ENCODE assay signal across 11 cellular contexts in the genomic region with DNA sequence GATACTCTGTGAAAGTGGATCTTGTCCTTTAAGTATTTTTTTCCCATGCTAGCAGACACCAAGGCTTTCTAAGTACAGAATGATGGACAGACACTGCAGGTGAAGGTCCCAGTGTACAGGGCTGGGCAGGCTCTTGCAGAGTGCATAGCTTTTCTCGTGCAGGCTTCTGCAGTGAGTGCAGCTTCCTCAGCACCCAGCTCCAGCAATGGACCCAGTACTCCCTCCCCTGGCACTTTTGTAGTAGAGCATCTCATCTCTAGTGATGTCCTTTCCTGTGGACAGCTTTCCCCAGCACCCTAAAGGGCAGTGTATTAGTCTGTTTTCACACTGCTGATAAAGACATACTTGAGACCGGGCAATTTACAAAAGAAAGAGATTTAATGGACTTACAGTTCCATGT.
DNase-seq lines count a peak whose midpoint lies in the region; ATAC-seq and TF ChIP-seq lines count a peak whose summit lies in the region.
"Had no signal": no experiment of that assay in that cellular context is flagged by ENCODE, and none has a peak within 500 bp of the region (broad histone marks: within the 10 kb centered on the region; RNA-seq: fewer than 3 reads in every experiment).

No MANE protein-coding gene starts in this region.

- H3K36me3 ChIP-seq in HEK293 (ENCODE audit: control insufficient read depth in 2 of 2, insufficient read depth in 1 of 2, low read length in 2 of 2) (no peaks in the 10 kb centered on the region), SK-N-SH (replicated peaks in 1 of 2; ENCODE audit: control insufficient read depth in 1 of 2, insufficient read depth in 2 of 2, low read length in 1 of 2) (no peaks in the 10 kb centered on the region)

- no peak overlapping the region for H2AFZ ChIP-seq in SK-N-SH (ENCODE audit: low read depth)

- no peaks in the 10 kb centered on the region for H3K9me2 ChIP-seq in SK-N-SH

- H3K9ac ChIP-seq in SK-N-SH: no peak overlapping the region

- intact Hi-C loops in activated T-helper 2 cell treated with anti-CD3 and anti-CD28 coated beads, Interferon-gamma antibody, Interleukin-2, Interleukin-4, amounts not matched to agents 10 μg/mL and 5 μg/mL and 100 μg/mL, durations not matched to agents 14 hours and 24 hours and 36 hours (cut with micrococcal nuclease): no loop called here
- intact Hi-C loops in posterior vena cava (cut with DNase I): no loop called here

- H3K27ac Mint-ChIP-seq in activated T-helper 2 cell treated with anti-CD3 and anti-CD28 coated beads, Interferon-gamma antibody, Interleukin-2, Interleukin-4, amounts not matched to agents 10 μg/mL and 5 μg/mL and 100 μg/mL, durations not matched to agents 14 hours and 24 hours and 36 hours: no peak overlapping the region
- H3K27ac Mint-ChIP-seq: activated CD8-positive, alpha-beta memory T cell treated with anti-CD3 and anti-CD28 coated beads, Interleukin-2, amount 10 ng/mL, durations not matched to agents 7 days and 5 days had no signal

- H3F3A ChIP-seq in SK-N-SH (replicated peaks; ENCODE audit: insufficient read depth): no peaks in the 10 kb centered on the region

- ATAC-seq in HG02884 (IDR thresholded peaks at IDR 0.05; ENCODE audit: unreplicated experiment) (no peak), GM21381 (IDR thresholded peaks at IDR 0.05; ENCODE audit: unreplicated experiment) (no peak)
- ATAC-seq: activated CD8-positive, alpha-beta memory T cell treated with anti-CD3 and anti-CD28 coated beads, Interleukin-2, amount 10 ng/mL, durations not matched to agents 7 days and 5 days had no signal

- H3K4me3 Mint-ChIP-seq in activated T-helper 2 cell treated with anti-CD3 and anti-CD28 coated beads, Interferon-gamma antibody, Interleukin-2, Interleukin-4, amounts not matched to agents 10 μg/mL and 5 μg/mL and 100 μg/mL, durations not matched to agents 14 hours and 24 hours and 36 hours (ENCODE audit: low read depth): no peak overlapping the region
- H3K4me3 Mint-ChIP-seq: activated CD8-positive, alpha-beta memory T cell treated with anti-CD3 and anti-CD28 coated beads, Interleukin-2, amount 10 ng/mL, durations not matched to agents 7 days and 5 days; central memory CD8-positive, alpha-beta T cell had no signal

- no peaks in the 10 kb centered on the region for H3K36me3 Mint-ChIP-seq in activated T-helper 2 cell treated with anti-CD3 and anti-CD28 coated beads, Interferon-gamma antibody, Interleukin-2, Interleukin-4, amounts not matched to agents 10 μg/mL and 5 μg/mL and 100 μg/mL, durations not matched to agents 14 hours and 24 hours and 36 hours (ENCODE audit: low read depth)
- H3K36me3 Mint-ChIP-seq: activated CD8-positive, alpha-beta memory T cell treated with anti-CD3 and anti-CD28 coated beads, Interleukin-2, amount 10 ng/mL, durations not matched to agents 7 days and 5 days had no signal

- POLR2A ChIA-PET in HEK293 (lab: Yijun Ruan, JAX) (no interaction called here), SK-N-SH (lab: Yijun Ruan, JAX) (interaction anchor here (0.5 kb wide), 1 partner anchor 34 kb away, joined by 3 read pairs; no protein-coding TSS in a partner anchor)

- H3K4me1 ChIP-seq in HEK293 (ENCODE audit: control insufficient read depth, insufficient read depth, low read length): no peaks in the 10 kb centered on the region
- H3K4me1 ChIP-seq in SK-N-SH (ENCODE audit: control insufficient read depth in 1 of 2, insufficient read depth in 2 of 2, low read depth in 1 of 2, low read length in 1 of 2): no peaks in the 10 kb centered on the region

- TF ChIP-seq EP300 in SK-N-SH (IDR thresholded peaks at IDR 0.05; ENCODE audit: borderline replicate concordance in 1 of 2, low read depth in 1 of 2, low read length in 1 of 2): no peak

- CTCF ChIA-PET in HEK293 (lab: Yijun Ruan, JAX) (interaction anchor here (0.8 to 1.0 kb wide), 3 partner anchors 8 to 331 kb away, joined by 3 to 4 read pairs (median 3); no protein-coding TSS in a partner anchor), SK-N-SH (lab: Yijun Ruan, JAX) (interaction anchor here (1.4 to 3.9 kb wide), 2 partner anchors 9 to 42 kb away, joined by 4 to 19 read pairs; no protein-coding TSS in a partner anchor)

- H3K27me3 ChIP-seq in SK-N-SH (ENCODE audit: insufficient read depth): no peaks in the 10 kb centered on the region

- H3K27me3 Mint-ChIP-seq in activated T-helper 2 cell treated with anti-CD3 and anti-CD28 coated beads, Interferon-gamma antibody, Interleukin-2, Interleukin-4, amounts not matched to agents 10 μg/mL and 5 μg/mL and 100 μg/mL, durations not matched to agents 14 hours and 24 hours and 36 hours (ENCODE audit: low read depth): no peaks in the 10 kb centered on the region
- H3K27me3 Mint-ChIP-seq: activated CD8-positive, alpha-beta memory T cell treated with anti-CD3 and anti-CD28 coated beads, Interleukin-2, amount 10 ng/mL, durations not matched to agents 7 days and 5 days; central memory CD8-positive, alpha-beta T cell had no signal

- TF ChIP-seq RAD21 in SK-N-SH (IDR thresholded peaks at IDR 0.05; ENCODE audit: low read length): peak; percentile 40

- H3K9me3 ChIP-seq in HEK293 (ENCODE audit: control insufficient read depth, insufficient read depth, low read depth, low read length) (no peaks in the 10 kb centered on the region; the same call in 1 of the 2 replicates), SK-N-SH (peaks cover 11% of the 10 kb centered on the region; the same call in 1 of the 2 replicates)

- no peak overlapping the region for H3K27ac ChIP-seq in HEK293 (ENCODE audit: extremely low read depth, low read depth, low read length)
- H3K27ac ChIP-seq in SK-N-SH (ENCODE audit: low read depth in 2 of 2, low read length in 1 of 2): no peak overlapping the region
- H3K27ac ChIP-seq: RWPE1 had no signal

- DNase-seq in AG10803 (ENCODE audit: low read depth) (no peak), SK-N-SH (no peak), hepatic stellate cell (ENCODE audit: low spot score) (peak; percentile 24), posterior vena cava (ENCODE audit: low spot score) (no peak)
- no peak for DNase-seq in activated T-helper 2 cell treated with anti-CD3 and anti-CD28 coated beads, Interferon-gamma antibody, Interleukin-2, Interleukin-4, amounts not matched to agents 10 μg/mL and 5 μg/mL and 100 μg/mL, durations not matched to agents 14 hours and 24 hours and 36 hours (ENCODE audit: low spot score)
- DNase-seq: activated CD8-positive, alpha-beta memory T cell treated with anti-CD3 and anti-CD28 coated beads, Interleukin-2, amount 10 ng/mL, durations not matched to agents 7 days and 5 days had no signal

- no peaks in the 10 kb centered on the region for H3K4me1 Mint-ChIP-seq in activated T-helper 2 cell treated with anti-CD3 and anti-CD28 coated beads, Interferon-gamma antibody, Interleukin-2, Interleukin-4, amounts not matched to agents 10 μg/mL and 5 μg/mL and 100 μg/mL, durations not matched to agents 14 hours and 24 hours and 36 hours (ENCODE audit: low read depth)
- H3K4me1 Mint-ChIP-seq: activated CD8-positive, alpha-beta memory T cell treated with anti-CD3 and anti-CD28 coated beads, Interleukin-2, amount 10 ng/mL, durations not matched to agents 7 days and 5 days; central memory CD8-positive, alpha-beta T cell had no signal

- WGBS in SK-N-SH (ENCODE audit: low lambda C conversion rate): 39% methylated on average over 2 of the region's 2 CpGs

- TF ChIP-seq CTCF in AG10803 (conservative IDR thresholded peaks at IDR 0.05; ENCODE audit: low read length): peak; percentile 44
- no peak for TF ChIP-seq CTCF in HEK293 (tag by site-specific recombination; IDR thresholded peaks at IDR 0.05)
- no peak for TF ChIP-seq CTCF in SK-N-SH (IDR thresholded peaks at IDR 0.05)

- H3K4me2 ChIP-seq in SK-N-SH: no peak overlapping the region

- H3K79me2 ChIP-seq in SK-N-SH (ENCODE audit: insufficient read depth): no peaks in the 10 kb centered on the region

- no peaks in the 10 kb centered on the region for H4K20me1 ChIP-seq in SK-N-SH (ENCODE audit: insufficient read depth)

- peaks cover 7% of the 10 kb centered on the region for H3K9me3 Mint-ChIP-seq in activated T-helper 2 cell treated with anti-CD3 and anti-CD28 coated beads, Interferon-gamma antibody, Interleukin-2, Interleukin-4, amounts not matched to agents 10 μg/mL and 5 μg/mL and 100 μg/mL, durations not matched to agents 14 hours and 24 hours and 36 hours

- H3K4me3 ChIP-seq in AG10803 (ENCODE audit: low read length): no peak overlapping the region
- no peak overlapping the region for H3K4me3 ChIP-seq in HEK293 (ENCODE audit: low read depth, low read length)
- H3K4me3 ChIP-seq in SK-N-SH (ENCODE audit: low read depth in 2 of 2, low read length in 1 of 2): no peak overlapping the region

TF ChIP-seq in HEK293, 187 proteins besides CTCF, POLR2A, EP300 and RAD21:
- TF ChIP-seq BCL11B (tag by site-specific recombination; IDR thresholded peaks at IDR 0.05; ENCODE audit: low read depth) (no peak), ZNF654 (tag by site-specific recombination; IDR thresholded peaks at IDR 0.05; ENCODE audit: low read depth) (peak; percentile 28; the same call in 1 of the 2 replicates)
TF ChIP-seq in HEK293: peak in this region for 1.

TF ChIP-seq in SK-N-SH, 30 proteins besides CTCF, POLR2A, EP300 and RAD21:
- no peak for TF ChIP-seq TAF1 (IDR thresholded peaks at IDR 0.05; ENCODE audit: borderline replicate concordance, low read depth, low read length)
- TF ChIP-seq SMC3 (IDR thresholded peaks at IDR 0.05; ENCODE audit: low read depth, low read length): 0 out of 2 replicates have a peak, but pooled peaks have one; percentile 24
- no peak for TF ChIP-seq RFX5 (IDR thresholded peaks at IDR 0.05; ENCODE audit: low read length)
- TF ChIP-seq GATA2 (CRISPR knock-in tag; IDR thresholded peaks at IDR 0.05): no peak
